Comparison of ENCODE assay signal across 13 cellular contexts in genomic region chr15:94258246-94258645, GRCh38. TPM values are rescaled to one million over a fixed set of nuclear protein-coding genes. Genes with fewer than 3 reads are reported as not detected.
DNase-seq lines count a peak whose midpoint lies in the region; ATAC-seq and TF ChIP-seq lines count a peak whose summit lies in the region.
"Had no signal": no experiment of that assay in that cellular context is flagged by ENCODE, and none has a peak within 500 bp of the region (broad histone marks: within the 10 kb centered on the region; RNA-seq: fewer than 3 reads in every experiment).

No MANE protein-coding gene starts in this region.

- DNase-seq in transverse colon, result no peak
- no peak for DNase-seq in Calu3
- DNase-seq in mesenteric fat pad (ENCODE audit: low spot score), result no peak
- no peak for DNase-seq in naive thymus-derived CD8-positive, alpha-beta T cell
- DNase-seq: body of pancreas; CD4-positive, alpha-beta T cell; kidney; upper lobe of left lung had no signal

- CTCF ChIA-PET in Calu3 (lab: Charles Lee), result no interaction called here

- POLR2A ChIA-PET in naive thymus-derived CD8-positive, alpha-beta T cell (lab: Charles Lee), result no interaction called here

- H3K9me3 ChIP-seq in SU-DHL-6 (ENCODE audit: insufficient read depth, low read length) (no peaks in the 10 kb centered on the region), transverse colon (no peaks in the 10 kb centered on the region)
- H3K9me3 ChIP-seq: body of pancreas, upper lobe of left lung had no signal

- peak overlapping the region; percentile 51 for H3K9ac ChIP-seq in SU-DHL-6 (ENCODE audit: low read length)

- peaks cover 7 to 48% (median 21%) of the 10 kb centered on the region in 4 donors for H3K4me1 ChIP-seq in transverse colon

- TF ChIP-seq EP300 in transverse colon (IDR thresholded peaks at IDR 0.05; ENCODE audit: low read depth), result no peak

- no peaks in the 10 kb centered on the region for H3K27me3 ChIP-seq in SU-DHL-6 (ENCODE audit: low read length)
- H3K27me3 ChIP-seq in transverse colon, result no peaks in the 10 kb centered on the region
- H3K27me3 ChIP-seq: body of pancreas, upper lobe of left lung had no signal

- H3K36me3 Mint-ChIP-seq in Calu3 (ENCODE audit: insufficient read depth, unreplicated experiment), result no peaks in the 10 kb centered on the region
- peaks cover 0 to 5% (median 2%) of the 10 kb centered on the region in 3 donors for H3K36me3 Mint-ChIP-seq in naive thymus-derived CD8-positive, alpha-beta T cell

- peak; percentile 65 for ATAC-seq in GM18519 (IDR thresholded peaks at IDR 0.05; ENCODE audit: low FRiP score, unreplicated experiment)
- ATAC-seq in GM21526 (IDR thresholded peaks at IDR 0.05; ENCODE audit: low FRiP score, unreplicated experiment), result peak; percentile 65
- peak; percentile 52 for ATAC-seq in HG03103 (IDR thresholded peaks at IDR 0.05; ENCODE audit: low read depth, unreplicated experiment)
- ATAC-seq in naive thymus-derived CD8-positive, alpha-beta T cell, result no peak
- ATAC-seq: body of pancreas, esophagus mucosa had no signal

- H2AFZ ChIP-seq in SU-DHL-6 (ENCODE audit: low read depth, low read length, severe bottlenecking), result no peak overlapping the region

- intact Hi-C loops in transverse colon (cut with DNase I; ENCODE audit: low total_unique reads), result no loop called here
- intact Hi-C loops in Calu3 (cut with micrococcal nuclease; ENCODE audit: unreplicated experiment), result loop anchor here (5.0 kb wide), 1 partner anchor 54 kb away; no protein-coding TSS in a partner anchor

- H3K36me3 ChIP-seq in SU-DHL-6 (ENCODE audit: low read length) (0 out of 2 replicates have a peak, but pooled peaks cover 5% of the 10 kb centered on the region), transverse colon (no peaks in the 10 kb centered on the region)
- H3K36me3 ChIP-seq: upper lobe of left lung had no signal

- TF ChIP-seq POLR2A in transverse colon (IDR thresholded peaks at IDR 0.05), result no peak

- H3K27ac Mint-ChIP-seq in Calu3 (ENCODE audit: unreplicated experiment), result no peak overlapping the region
- peak overlapping the region in 1 of 10 donors; percentile 55 for H3K27ac Mint-ChIP-seq in naive thymus-derived CD8-positive, alpha-beta T cell
- H3K27ac Mint-ChIP-seq: CD4-positive, alpha-beta T cell had no signal

- H3K4me2 ChIP-seq in SU-DHL-6 (ENCODE audit: low read depth, low read length, poor library complexity, severe bottlenecking), result peak overlapping the region; percentile 90

- H3K9me2 ChIP-seq in SU-DHL-6 (replicated peaks; ENCODE audit: insufficient read depth, low read length), result no peaks in the 10 kb centered on the region

- no peaks in the 10 kb centered on the region for H3K9me3 Mint-ChIP-seq in Calu3 (ENCODE audit: low read depth, unreplicated experiment)
- peaks cover 0 to 1% (median 0%) of the 10 kb centered on the region in 9 donors for H3K9me3 Mint-ChIP-seq in naive thymus-derived CD8-positive, alpha-beta T cell
- H3K9me3 Mint-ChIP-seq: CD4-positive, alpha-beta T cell had no signal

- no peaks in the 10 kb centered on the region for H3K27me3 Mint-ChIP-seq in Calu3 (ENCODE audit: unreplicated experiment)
- no peaks in the 10 kb centered on the region for H3K27me3 Mint-ChIP-seq in naive thymus-derived CD8-positive, alpha-beta T cell
- H3K27me3 Mint-ChIP-seq: CD4-positive, alpha-beta T cell had no signal

- TF ChIP-seq CTCF in SU-DHL-6 (IDR thresholded peaks at IDR 0.05; ENCODE audit: insufficient read depth, low read length, poor library complexity, severe bottlenecking), result no peak
- TF ChIP-seq CTCF in transverse colon (IDR thresholded peaks at IDR 0.05), result no peak
- no peak for TF ChIP-seq CTCF in Calu3 (IDR thresholded peaks at IDR 0.05; ENCODE audit: unreplicated experiment)

- H3K4me3 ChIP-seq in SU-DHL-6 (ENCODE audit: insufficient read depth, low read length, poor library complexity, severe bottlenecking) (peak overlapping the region; percentile 31), transverse colon (no peak overlapping the region)
- H3K4me3 ChIP-seq: body of pancreas, upper lobe of left lung had no signal

- H3F3A ChIP-seq in SU-DHL-6 (ENCODE audit: insufficient read depth), result peaks cover 90% of the 10 kb centered on the region

- H3K4me1 Mint-ChIP-seq in Calu3 (ENCODE audit: low read depth, unreplicated experiment), result peaks cover 33% of the 10 kb centered on the region
- peaks cover 14 to 83% (median 28%) of the 10 kb centered on the region in 4 donors for H3K4me1 Mint-ChIP-seq in naive thymus-derived CD8-positive, alpha-beta T cell

- in situ Hi-C loops in transverse colon (cut with MboI; ENCODE audit: low pct_ligation_motif_present in 1 of 4, low pct_unique_long_range_greater_than_20kb in 1 of 4, low sequenced_read_pairs in 3 of 4), result no loop called here

- H3K27ac ChIP-seq in SU-DHL-6 (ENCODE audit: low read depth, low read length) (peak overlapping the region; percentile 98), transverse colon (peak overlapping the region in 1 of 4 donors; percentile 3)
- H3K27ac ChIP-seq: body of pancreas, upper lobe of left lung had no signal

- H4K20me1 ChIP-seq in SU-DHL-6 (ENCODE audit: low read depth, low read length), result no peaks in the 10 kb centered on the region

- BruUV-seq in Calu3 (replicated peaks; lab: Mats Ljungman, UMichigan), result no TSS peak

- no peak overlapping the region for H3K4me3 Mint-ChIP-seq in Calu3 (ENCODE audit: low read depth, unreplicated experiment)
- H3K4me3 Mint-ChIP-seq in naive thymus-derived CD8-positive, alpha-beta T cell, result no peak overlapping the region
- H3K4me3 Mint-ChIP-seq: CD4-positive, alpha-beta T cell had no signal

- 82 to 86% methylated on average over 2 of the region's 2 CpGs for WGBS in transverse colon (ENCODE audit: low coverage in 1 of 2), 2 donors

- H3K79me2 ChIP-seq in SU-DHL-6 (ENCODE audit: insufficient read depth, low read length), result peaks cover 87% of the 10 kb centered on the region

RNA-seq across cellular contexts. Expression of gene MCTP2, which starts 26.9 kb away (rescaled TPM):
- total RNA-seq in transverse colon, result 100 to 1,000 TPM; 108 to 409 (median 144) TPM
- total RNA-seq in Calu3 (2022), result 30.1 and 40.5 TPM in 2 replicates
- total RNA-seq in mesenteric fat pad, result 11.0 TPM
- total RNA-seq in naive thymus-derived CD8-positive, alpha-beta T cell, result 10 to 100 TPM; 12.2 to 14.9 TPM
- 1 to 10 TPM; 1.8 to 5.6 (median 2.6) TPM for polyA plus RNA-seq in naive thymus-derived CD8-positive, alpha-beta T cell

Comparison
In these comparisons a context has a peak if more than half of its experiments do, and no peak if none do; other contexts are left out.
1. ATAC-seq: peak in GM18519 (single experiment), GM21526 (single experiment) and HG03103 (single experiment); none in naive thymus-derived CD8-positive, alpha-beta T cell (0 of 2).